ENCODE assay signal across 1 cellular context in the genomic region with DNA sequence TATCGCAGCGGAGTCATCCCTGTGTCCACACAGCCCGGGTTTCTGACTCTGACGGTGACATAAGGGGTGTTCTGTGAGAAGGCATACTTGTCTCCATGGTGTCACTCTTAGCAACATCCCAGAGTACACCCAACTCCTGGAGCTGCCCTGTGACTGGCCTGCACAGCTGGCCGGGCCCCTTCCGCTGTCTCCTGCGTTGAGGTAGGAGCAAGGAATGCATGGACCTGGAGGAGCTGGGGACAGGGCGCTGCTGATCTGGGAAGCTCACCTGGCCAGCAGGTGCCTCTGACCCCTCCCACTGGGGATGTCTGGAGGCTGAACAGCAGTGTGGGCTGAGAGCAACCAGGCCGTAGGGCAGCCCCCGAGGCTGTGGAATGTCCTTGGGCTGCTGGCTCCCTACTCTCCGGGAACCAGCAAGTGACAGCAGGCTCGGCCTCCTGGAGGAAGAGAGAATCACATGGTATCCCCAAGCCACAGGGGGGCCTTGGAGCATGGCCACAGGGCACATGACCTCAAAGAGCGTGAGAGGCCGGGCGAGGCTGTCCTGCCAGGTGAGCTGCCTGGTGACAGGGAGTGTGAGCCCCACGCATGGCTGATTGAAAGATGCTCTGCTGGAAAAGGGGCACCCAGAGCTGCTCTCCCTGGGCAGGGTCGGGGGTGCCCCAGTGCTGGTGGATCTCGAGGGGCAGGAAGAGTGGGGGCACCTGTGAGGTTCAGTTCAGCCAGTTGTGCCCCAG.
TF ChIP-seq lines count a peak whose summit lies in the region.

No MANE protein-coding gene starts in this region.

TF ChIP-seq in GM23338, 12 proteins besides CTCF, POLR2A, EP300 and RAD21 (continued from another document):
- TF ChIP-seq, protein P1, sequence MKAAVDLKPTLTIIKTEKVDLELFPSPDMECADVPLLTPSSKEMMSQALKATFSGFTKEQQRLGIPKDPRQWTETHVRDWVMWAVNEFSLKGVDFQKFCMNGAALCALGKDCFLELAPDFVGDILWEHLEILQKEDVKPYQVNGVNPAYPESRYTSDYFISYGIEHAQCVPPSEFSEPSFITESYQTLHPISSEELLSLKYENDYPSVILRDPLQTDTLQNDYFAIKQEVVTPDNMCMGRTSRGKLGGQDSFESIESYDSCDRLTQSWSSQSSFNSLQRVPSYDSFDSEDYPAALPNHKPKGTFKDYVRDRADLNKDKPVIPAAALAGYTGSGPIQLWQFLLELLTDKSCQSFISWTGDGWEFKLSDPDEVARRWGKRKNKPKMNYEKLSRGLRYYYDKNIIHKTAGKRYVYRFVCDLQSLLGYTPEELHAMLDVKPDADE (IDR thresholded peaks at IDR 0.05), result no peak
